ENCODE assay signal across 10 cellular contexts in the genomic region with DNA sequence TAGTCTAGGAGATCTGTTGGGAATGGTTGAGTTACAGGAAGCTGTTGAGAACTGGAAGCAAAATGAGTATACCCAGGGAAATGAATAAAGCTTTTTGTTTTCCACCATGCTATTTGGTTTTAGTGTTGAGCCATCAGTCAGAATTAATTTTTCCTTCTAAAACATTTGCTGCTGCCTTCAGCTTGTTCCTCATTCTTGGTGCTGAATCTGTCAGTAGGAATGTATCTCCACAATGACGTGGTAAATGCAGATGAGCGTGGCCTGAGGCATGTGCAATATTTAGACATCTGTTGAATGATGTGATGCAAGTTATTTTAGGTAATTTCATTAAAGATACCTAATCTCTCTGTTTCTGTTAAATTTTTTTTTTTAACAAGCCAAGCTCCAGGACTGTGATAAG. TPM values are rescaled to one million over a fixed set of nuclear protein-coding genes. Genes with fewer than 3 reads are reported as not detected.
DNase-seq lines count a peak whose midpoint lies in the region; ATAC-seq and TF ChIP-seq lines count a peak whose summit lies in the region.
"Had no signal": no experiment of that assay in that cellular context is flagged by ENCODE, and none has a peak within 500 bp of the region (broad histone marks: within the 10 kb centered on the region; RNA-seq: fewer than 3 reads in every experiment).

No MANE protein-coding gene starts in this region.

- H3K27me3 ChIP-seq in IMR-90 (ENCODE audit: control insufficient read depth, insufficient read depth, low read length) (no peaks in the 10 kb centered on the region), neural progenitor cell (no peaks in the 10 kb centered on the region)
- H3K27me3 ChIP-seq: cardiac muscle cell had no signal

- H4K20me1 ChIP-seq in IMR-90 (ENCODE audit: insufficient read depth, low read length) (peaks cover 100% of the 10 kb centered on the region), neural progenitor cell (ENCODE audit: low read depth) (peaks cover 100% of the 10 kb centered on the region)

- no peak overlapping the region for H4K5ac ChIP-seq in IMR-90 (ENCODE audit: low read depth, low read length)

- in situ Hi-C loops in IMR-90 (cut with MboI; ENCODE audit: low sequenced_read_pairs) = loop anchor here (5.0 to 25.0 kb wide), 2 partner anchors 55 to 1835 kb away; partner anchors contain the start of genes CLEC16A and DEXI

- DNase-seq in AG09319 (ENCODE audit: extremely low read depth, low read depth) (peak; percentile 65), IMR-90 (peak; percentile 97), kidney glomerular epithelial cell (lab: John Stamatoyannopoulos, UW) (peak; percentile 50), neural progenitor cell (ENCODE audit: low spot score) (no peak)
- DNase-seq in activated naive CD8-positive, alpha-beta T cell treated with anti-CD3 and anti-CD28 coated beads for 36 hours = no peak
- no peak for DNase-seq in stimulated activated CD4-positive, alpha-beta T cell treated with anti-CD3 and anti-CD28 coated beads, Interleukin-12 subunit alpha, Interleukin-12 subunit beta, amount 100 ng/mL, for 4 hours
- DNase-seq: H7 had no signal

- H2BK5ac ChIP-seq in IMR-90 (ENCODE audit: low read depth, low read length, poor library complexity, severe bottlenecking) = peak overlapping the region; percentile 80

- peak overlapping the region; percentile 60 for H3K4me3 Mint-ChIP-seq in activated naive CD8-positive, alpha-beta T cell treated with anti-CD3 and anti-CD28 coated beads for 36 hours
- no peak overlapping the region for H3K4me3 Mint-ChIP-seq in neural progenitor cell

- intact Hi-C loops in IMR-90 (cut with micrococcal nuclease) = no loop called here

- no peak overlapping the region for H4K91ac ChIP-seq in IMR-90 (ENCODE audit: insufficient read depth, low read depth, low read length)

- no peak overlapping the region for H2BK20ac ChIP-seq in IMR-90 (ENCODE audit: low read depth, low read length)

- ATAC-seq in IMR-90 (ENCODE audit: low read depth) (peak; percentile 66), HG03095 (IDR thresholded peaks at IDR 0.05; ENCODE audit: unreplicated experiment) (no peak), GM19397 (IDR thresholded peaks at IDR 0.05; ENCODE audit: unreplicated experiment) (no peak)

- no peak overlapping the region for H2AK9ac ChIP-seq in IMR-90 (replicated peaks; ENCODE audit: low read depth, low read length, poor library complexity)

- H4K8ac ChIP-seq in IMR-90 (ENCODE audit: low read depth in 2 of 2, low read length in 2 of 2) = no peak overlapping the region

- no peak overlapping the region for H2AK5ac ChIP-seq in IMR-90 (ENCODE audit: low read depth, low read length)

- H3K27ac Mint-ChIP-seq in activated naive CD8-positive, alpha-beta T cell treated with anti-CD3 and anti-CD28 coated beads for 36 hours = peak overlapping the region; percentile 92
- H3K27ac Mint-ChIP-seq in neural progenitor cell = no peak overlapping the region

- peaks cover 93% of the 10 kb centered on the region for H3K36me3 Mint-ChIP-seq in activated naive CD8-positive, alpha-beta T cell treated with anti-CD3 and anti-CD28 coated beads for 36 hours
- H3K36me3 Mint-ChIP-seq in neural progenitor cell = peaks cover 63% of the 10 kb centered on the region

- H3F3A ChIP-seq in neural progenitor cell (ENCODE audit: low read depth) = peaks cover under 1% of the 10 kb centered on the region

- no peak overlapping the region for H3K18ac ChIP-seq in IMR-90 (ENCODE audit: low read depth, low read length)

- H3K23ac ChIP-seq in IMR-90 (ENCODE audit: low read depth, low read length) = no peak overlapping the region

- H3K4me1 ChIP-seq in IMR-90 (ENCODE audit: control insufficient read depth, insufficient read depth, low read length) (peaks cover 33% of the 10 kb centered on the region), neural progenitor cell (peaks cover 8% of the 10 kb centered on the region)

- dilution Hi-C loops in IMR-90 (cut with HindIII; ENCODE audit: low sequenced_read_pairs, unreplicated experiment) = no loop called here

- TF ChIP-seq RAD21 in IMR-90 (IDR thresholded peaks at IDR 0.05; ENCODE audit: low read length) = no peak

- CTCF ChIA-PET in IMR-90 (lab: Yijun Ruan, JAX) = interaction anchor here (0.6 to 1.3 kb wide), 2 partner anchors 11 to 93 kb away, joined by 3 read pairs; partner anchors contain the start of gene HAPSTR1

- no peak overlapping the region for H2AFZ ChIP-seq in IMR-90 (replicated peaks; ENCODE audit: low read length, poor library complexity)
- H2AFZ ChIP-seq in neural progenitor cell (replicated peaks) = no peak overlapping the region

- peaks cover 32% of the 10 kb centered on the region for H3K9me1 ChIP-seq in IMR-90 (ENCODE audit: insufficient read depth, low read length)

- no peak overlapping the region for H2BK120ac ChIP-seq in IMR-90 (ENCODE audit: low read depth, low read length)

- no peak overlapping the region for H3K56ac ChIP-seq in IMR-90 (ENCODE audit: extremely low read depth, insufficient read depth, low read length)

- H3K4ac ChIP-seq in IMR-90 (ENCODE audit: low read depth, low read length) = no peak overlapping the region

- H3K79me2 ChIP-seq in neural progenitor cell (ENCODE audit: low read depth) = peaks cover 100% of the 10 kb centered on the region

- no peak for TF ChIP-seq CTCF in AG09319 (IDR thresholded peaks at IDR 0.05; ENCODE audit: low read depth, low read length)
- no peak for TF ChIP-seq CTCF in IMR-90 (conservative IDR thresholded peaks at IDR 0.05; ENCODE audit: low read depth, low read length)
- TF ChIP-seq CTCF in neural progenitor cell (IDR thresholded peaks at IDR 0.05) = no peak

- WGBS in IMR-90 (ENCODE audit: extremely low coverage in 2 of 2, insufficient read length in 1 of 2), 2 experiments = no CpG with 5 or more reads among the region's 2 CpGs

- no peaks in the 10 kb centered on the region for H3K9me3 Mint-ChIP-seq in activated naive CD8-positive, alpha-beta T cell treated with anti-CD3 and anti-CD28 coated beads for 36 hours
- no peaks in the 10 kb centered on the region for H3K9me3 Mint-ChIP-seq in neural progenitor cell

- POLR2A ChIA-PET in IMR-90 (lab: Charles Lee; ENCODE audit: unreplicated experiment) = interaction anchor here (1.0 kb wide), 1 partner anchor 9 kb away, joined by 3 read pairs; no protein-coding TSS in a partner anchor

- H3K9me3 ChIP-seq in IMR-90 (ENCODE audit: control insufficient read depth, insufficient read depth, low read length) (no peaks in the 10 kb centered on the region), neural progenitor cell (ENCODE audit: low read depth) (no peaks in the 10 kb centered on the region)

- no peak overlapping the region for H3K4me2 ChIP-seq in IMR-90 (ENCODE audit: low read depth, low read length)
- H3K4me2 ChIP-seq in neural progenitor cell = no peak overlapping the region

- H3K4me3 ChIP-seq in IMR-90 (ENCODE audit: insufficient read depth, low read depth, low read length) (no peak overlapping the region), neural progenitor cell (no peak overlapping the region)
- H3K4me3 ChIP-seq: cardiac muscle cell had no signal

- BruUV-seq in IMR-90 (replicated peaks; lab: Mats Ljungman, UMichigan) = no TSS peak

- no peak overlapping the region for H2BK15ac ChIP-seq in IMR-90 (ENCODE audit: low read depth, low read length)

- H3K36me3 ChIP-seq in IMR-90 (ENCODE audit: control insufficient read depth, insufficient read depth, low read length) (peaks cover 44% of the 10 kb centered on the region), neural progenitor cell (peaks cover 23% of the 10 kb centered on the region)

- no peaks in the 10 kb centered on the region for H3K27me3 Mint-ChIP-seq in activated naive CD8-positive, alpha-beta T cell treated with anti-CD3 and anti-CD28 coated beads for 36 hours
- peaks cover 2% of the 10 kb centered on the region for H3K27me3 Mint-ChIP-seq in neural progenitor cell (ENCODE audit: insufficient read depth, low read depth)

- H3K14ac ChIP-seq in IMR-90 (replicated peaks; ENCODE audit: low read depth, low read length) = no peak overlapping the region

- H3K79me1 ChIP-seq in IMR-90 (ENCODE audit: low read depth in 1 of 2, low read length in 2 of 2) = peaks cover 0 to 51% of the 10 kb centered on the region in 2 experiments; a peak in 2 of 4 replicates

- H3K9ac ChIP-seq in IMR-90 (ENCODE audit: low read depth, low read length) (no peak overlapping the region), neural progenitor cell (no peak overlapping the region)

- H3K27ac ChIP-seq in IMR-90 (ENCODE audit: insufficient read depth, low read length) = no peak overlapping the region
- no peak overlapping the region for H3K27ac ChIP-seq in neural progenitor cell
- H3K27ac ChIP-seq: cardiac muscle cell had no signal

- H3K4me1 Mint-ChIP-seq in activated naive CD8-positive, alpha-beta T cell treated with anti-CD3 and anti-CD28 coated beads for 36 hours = peaks cover 87% of the 10 kb centered on the region
- H3K4me1 Mint-ChIP-seq in neural progenitor cell = peaks cover 37% of the 10 kb centered on the region

- no peak for TF ChIP-seq POLR2A in IMR-90 (IDR thresholded peaks at IDR 0.05; ENCODE audit: low read depth, low read length)

TF ChIP-seq in IMR-90, 13 proteins besides CTCF, POLR2A, EP300 and RAD21 (continues in another document):
- TF ChIP-seq, protein P1, sequence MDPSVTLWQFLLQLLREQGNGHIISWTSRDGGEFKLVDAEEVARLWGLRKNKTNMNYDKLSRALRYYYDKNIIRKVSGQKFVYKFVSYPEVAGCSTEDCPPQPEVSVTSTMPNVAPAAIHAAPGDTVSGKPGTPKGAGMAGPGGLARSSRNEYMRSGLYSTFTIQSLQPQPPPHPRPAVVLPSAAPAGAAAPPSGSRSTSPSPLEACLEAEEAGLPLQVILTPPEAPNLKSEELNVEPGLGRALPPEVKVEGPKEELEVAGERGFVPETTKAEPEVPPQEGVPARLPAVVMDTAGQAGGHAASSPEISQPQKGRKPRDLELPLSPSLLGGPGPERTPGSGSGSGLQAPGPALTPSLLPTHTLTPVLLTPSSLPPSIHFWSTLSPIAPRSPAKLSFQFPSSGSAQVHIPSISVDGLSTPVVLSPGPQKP (IDR thresholded peaks at IDR 0.05; ENCODE audit: borderline replicate concordance, low read depth, low read length) = no peak
- TF ChIP-seq RFX5 (IDR thresholded peaks at IDR 0.05; ENCODE audit: low read depth, low read length) (no peak), CHD1 (IDR thresholded peaks at IDR 0.05; ENCODE audit: low read depth, low read length) (no peak), BHLHE40 (IDR thresholded peaks at IDR 0.05; ENCODE audit: low read depth, low read length) (peak; percentile 84), MAFK (IDR thresholded peaks at IDR 0.05; ENCODE audit: low read depth, low read length) (peak; percentile 39; the same call in 1 of the 2 replicates), FOS (IDR thresholded peaks at IDR 0.05; ENCODE audit: low read depth, low read length) (peak; percentile 78; the same call in 1 of the 2 replicates), MXI1 (IDR thresholded peaks at IDR 0.05; ENCODE audit: borderline replicate concordance, low read depth, low read length) (peak; percentile 89)

RNA-seq across cellular contexts. Expression of gene HAPSTR1, which starts 10.9 kb away (rescaled TPM):
- 56.5 and 81.9 TPM in 2 replicates for total RNA-seq in IMR-90 (2012; rRNA removed)
- 18.4 and 22.2 TPM in 2 replicates for polyA plus RNA-seq in IMR-90 (2012; rRNA removed)
- polyA plus RNA-seq in IMR-90 (2012; cell fraction: cytosol; rRNA removed) = 5.9 and 7.3 TPM in 2 replicates
- 5.7 and 23.8 TPM in 2 replicates for polyA plus RNA-seq in IMR-90 (2012; cell fraction: nucleus; rRNA removed; ENCODE audit: low replicate concordance)
- 10 to 100 TPM; 64.5 to 65.5 TPM for total RNA-seq in activated naive CD8-positive, alpha-beta T cell treated with anti-CD3 and anti-CD28 coated beads for 36 hours
- 64.2 and 77.3 TPM in 2 replicates for total RNA-seq in neural progenitor cell (ENCODE audit: low replicate concordance)

Comparison
In these comparisons a context has a peak if more than half of its experiments do, and no peak if none do; other contexts are left out.
1. DNase-seq: peak in AG09319 (single experiment), IMR-90 (single experiment) and kidney glomerular epithelial cell (single experiment); none in activated naive CD8-positive, alpha-beta T cell treated with anti-CD3 and anti-CD28 coated beads for 36 hours (single experiment), neural progenitor cell (single experiment) and stimulated activated CD4-positive, alpha-beta T cell treated with anti-CD3 and anti-CD28 coated beads, Interleukin-12 subunit alpha, Interleukin-12 subunit beta, amount 100 ng/mL, for 4 hours (single experiment).